ENCODE assay signal across 21 cellular contexts in genomic region chr11:5621580-5621979, GRCh38. TPM values are rescaled to one million over a fixed set of nuclear protein-coding genes. Genes with fewer than 3 reads are reported as not detected.
A peak's percentile ranks its signal among the peaks of the same experiment; 100 is the strongest.
DNase-seq lines count a peak whose midpoint lies in the region; ATAC-seq, FAIRE-seq and TF ChIP-seq lines count a peak whose summit lies in the region.
"Had no signal": no experiment of that assay in that cellular context is flagged by ENCODE, and none has a peak within 500 bp of the region (broad histone marks: within the 10 kb centered on the region; RNA-seq: fewer than 3 reads in every experiment).

No MANE protein-coding gene starts in this region.

- BruUV-seq in mammary epithelial cell (replicated peaks; lab: Mats Ljungman, UMichigan): no TSS peak

- H3F3A ChIP-seq in SK-N-SH (replicated peaks; ENCODE audit: insufficient read depth): peaks cover 16% of the 10 kb centered on the region

- no peak overlapping the region for H3K4me3 ChIP-seq in SK-N-SH (ENCODE audit: low read depth in 2 of 2, low read length in 1 of 2)
- no peak overlapping the region for H3K4me3 ChIP-seq in mammary epithelial cell (replicated peaks in 1 of 3; ENCODE audit: insufficient read depth in 1 of 3, low read depth in 2 of 3, low read length in 3 of 3)
- no peak overlapping the region for H3K4me3 ChIP-seq in mesodermal cell (ENCODE audit: extremely low read depth, insufficient read depth, low read length, poor library complexity, severe bottlenecking)
- no peak overlapping the region for H3K4me3 ChIP-seq in upper lobe of left lung
- H3K4me3 ChIP-seq in small intestine (ENCODE audit: low read depth in 1 of 2, low read length in 2 of 2): no peak overlapping the region
- H3K4me3 ChIP-seq: MG63 had no signal

- TF ChIP-seq POLR2A in upper lobe of left lung (IDR thresholded peaks at IDR 0.05): no peak

- H3K4me1 ChIP-seq in SK-N-SH (ENCODE audit: control insufficient read depth in 1 of 2, insufficient read depth in 2 of 2, low read depth in 1 of 2, low read length in 1 of 2): no peaks in the 10 kb centered on the region
- peaks cover 36% of the 10 kb centered on the region for H3K4me1 ChIP-seq in mammary epithelial cell (ENCODE audit: insufficient read depth, low read length)
- H3K4me1 ChIP-seq in mesodermal cell (ENCODE audit: control insufficient read depth, insufficient read depth, low read length, poor library complexity, severe bottlenecking): peaks cover 13% of the 10 kb centered on the region
- peaks cover 31 to 39% (median 34%) of the 10 kb centered on the region in 4 donors for H3K4me1 ChIP-seq in upper lobe of left lung
- H3K4me1 ChIP-seq in small intestine (ENCODE audit: control insufficient read depth in 2 of 2, insufficient read depth in 1 of 2, low read depth in 1 of 2, low read length in 1 of 2): peaks cover 8 to 11% of the 10 kb centered on the region in 2 donors

- CTCF ChIA-PET in SK-N-SH (lab: Yijun Ruan, JAX) (no interaction called here), mammary epithelial cell (lab: Charles Lee; ENCODE audit: low non-redundant PET) (no interaction called here)

- dilution Hi-C loops in mammary epithelial cell (cut with HindIII; ENCODE audit: low sequenced_read_pairs): no loop called here

- intact Hi-C loops in mammary epithelial cell (cut with micrococcal nuclease): loop anchor here (1.0 to 2.0 kb wide), 2 partner anchors 15 to 25 kb away; partner anchors contain the start of gene TRIM6

- no peak for TF ChIP-seq RAD21 in SK-N-SH (IDR thresholded peaks at IDR 0.05; ENCODE audit: low read length)

- no peaks in the 10 kb centered on the region for H3K79me2 ChIP-seq in SK-N-SH (ENCODE audit: insufficient read depth)
- H3K79me2 ChIP-seq in mammary epithelial cell (ENCODE audit: insufficient read depth, low read length): no peaks in the 10 kb centered on the region

- FAIRE-seq in small intestine (lab: Jason Lieb, UNC): no peak

- ATAC-seq in SK-N-SH treated with all-trans-retinoic acid at 6 μM for 48 hours (no peak), upper lobe of left lung (ENCODE audit: low FRiP score in 2 of 2) (no peak)
- ATAC-seq: activated CD4-positive, alpha-beta T cell treated with anti-CD3 and anti-CD28 coated beads for 36 hours; effector memory CD8-positive, alpha-beta T cell; stimulated activated naive CD8-positive, alpha-beta T cell treated with anti-CD3 and anti-CD28 coated beads, Interleukin-15, amount 100 ng/mL, for 72 hours had no signal

- H3K27me3 ChIP-seq in SK-N-SH (ENCODE audit: insufficient read depth): peaks cover 7% of the 10 kb centered on the region; the same call in 1 of the 2 replicates
- no peaks in the 10 kb centered on the region for H3K27me3 ChIP-seq in mammary epithelial cell (ENCODE audit: insufficient read depth, low read length)
- no peaks in the 10 kb centered on the region for H3K27me3 ChIP-seq in upper lobe of left lung
- H3K27me3 ChIP-seq in small intestine (ENCODE audit: control insufficient read depth in 2 of 2, insufficient read depth in 2 of 2, low read length in 2 of 2): no peaks in the 10 kb centered on the region
- H3K27me3 ChIP-seq: MG63, neutrophil had no signal

- POLR2A ChIA-PET in SK-N-SH (lab: Yijun Ruan, JAX): no interaction called here

- H2AFZ ChIP-seq in SK-N-SH (ENCODE audit: low read depth) (no peak overlapping the region), mammary epithelial cell (ENCODE audit: low read depth, low read length) (no peak overlapping the region)

- TF ChIP-seq EP300 in SK-N-SH (IDR thresholded peaks at IDR 0.05; ENCODE audit: borderline replicate concordance in 1 of 2, low read depth in 1 of 2, low read length in 1 of 2) (no peak), upper lobe of left lung (IDR thresholded peaks at IDR 0.05) (no peak)

- H3K9me3 ChIP-seq in SK-N-SH: no peaks in the 10 kb centered on the region
- H3K9me3 ChIP-seq in mammary epithelial cell (replicated peaks; ENCODE audit: insufficient read depth, low read length): no peaks in the 10 kb centered on the region
- no peaks in the 10 kb centered on the region for H3K9me3 ChIP-seq in mesodermal cell (ENCODE audit: control insufficient read depth, low read length)
- H3K9me3 ChIP-seq in upper lobe of left lung: no peaks in the 10 kb centered on the region
- H3K9me3 ChIP-seq in small intestine (ENCODE audit: control insufficient read depth, low read depth): no peaks in the 10 kb centered on the region
- H3K9me3 ChIP-seq: MG63, neutrophil had no signal

- DNase-seq in SK-N-SH (no peak), mammary epithelial cell (no peak), upper lobe of left lung (no peak), GM19238 (ENCODE audit: insufficient read length, low spot score) (no peak), small intestine (no peak), GM03348 (ENCODE audit: low spot score) (no peak)
- DNase-seq: activated CD4-positive, alpha-beta T cell treated with anti-CD3 and anti-CD28 coated beads for 36 hours; activated effector memory CD4-positive, alpha-beta T cell treated with Interleukin-2 at 50 U/mL for 16 hours; C1 segment of cervical spinal cord; DMS153; effector memory CD8-positive, alpha-beta T cell; hippocampal formation; NCI-H82; stimulated activated naive CD8-positive, alpha-beta T cell treated with anti-CD3 and anti-CD28 coated beads, Interleukin-15, amount 100 ng/mL, for 72 hours had no signal

- H3K9ac ChIP-seq in SK-N-SH (no peak overlapping the region), mammary epithelial cell (ENCODE audit: insufficient read depth, low read length) (no peak overlapping the region)

- in situ Hi-C loops in mammary epithelial cell (cut with MboI; ENCODE audit: low sequenced_read_pairs in 2 of 2): no loop called here

- H3K9me2 ChIP-seq in SK-N-SH: no peaks in the 10 kb centered on the region

- H4K20me1 ChIP-seq in SK-N-SH (ENCODE audit: insufficient read depth) (no peaks in the 10 kb centered on the region), mammary epithelial cell (ENCODE audit: insufficient read depth, low read length) (no peaks in the 10 kb centered on the region)

- peak overlapping the region in 1 of 2 experiments; percentile 77; a peak in 2 of 4 replicates for H3K27ac ChIP-seq in SK-N-SH (ENCODE audit: low read depth in 2 of 2, low read length in 1 of 2)
- H3K27ac ChIP-seq in mammary epithelial cell (ENCODE audit: insufficient read depth, low read depth, low read length): no peak overlapping the region
- peak overlapping the region; percentile 89 for H3K27ac ChIP-seq in mesodermal cell (ENCODE audit: low read depth, low read length, severe bottlenecking)
- peak overlapping the region; percentile 49 to 64 (median 58) for H3K27ac ChIP-seq in upper lobe of left lung
- H3K27ac ChIP-seq in small intestine (ENCODE audit: low read depth in 1 of 2, low read length in 1 of 2): no peak overlapping the region
- H3K27ac ChIP-seq: 22Rv1, neutrophil had no signal

- H3K36me3 ChIP-seq in SK-N-SH (replicated peaks in 1 of 2; ENCODE audit: control insufficient read depth in 1 of 2, insufficient read depth in 2 of 2, low read length in 1 of 2): no peaks in the 10 kb centered on the region
- no peaks in the 10 kb centered on the region for H3K36me3 ChIP-seq in mammary epithelial cell (ENCODE audit: insufficient read depth, low read length)
- H3K36me3 ChIP-seq in mesodermal cell (ENCODE audit: control insufficient read depth, insufficient read depth, low read length): no peaks in the 10 kb centered on the region
- H3K36me3 ChIP-seq in upper lobe of left lung: no peaks in the 10 kb centered on the region
- H3K36me3 ChIP-seq in small intestine (ENCODE audit: control insufficient read depth in 2 of 2, insufficient read depth in 2 of 2, low read length in 2 of 2): no peaks in the 10 kb centered on the region
- H3K36me3 ChIP-seq: MG63, neutrophil had no signal

- TF ChIP-seq CTCF in SK-N-SH (IDR thresholded peaks at IDR 0.05) (no peak), mammary epithelial cell (conservative IDR thresholded peaks at IDR 0.05 in 1 of 2, IDR thresholded peaks at IDR 0.05 in 1 of 2; ENCODE audit: extremely low read depth in 1 of 2, insufficient read depth in 1 of 2, low read depth in 1 of 2, low read length in 2 of 2) (no peak), upper lobe of left lung (IDR thresholded peaks at IDR 0.05) (no peak)

- H3K4me2 ChIP-seq in SK-N-SH (peak overlapping the region; percentile 63; the same call in 1 of the 2 replicates), mammary epithelial cell (ENCODE audit: insufficient read depth, low read depth, low read length) (peak overlapping the region; percentile 50)

TF ChIP-seq in SK-N-SH, 30 proteins besides CTCF, POLR2A, EP300 and RAD21 (continues in another document):
- no peak for TF ChIP-seq EZH2phosphoT487 (IDR thresholded peaks at IDR 0.05; ENCODE audit: borderline replicate concordance, low read depth)
- no peak for TF ChIP-seq FOSL2 (IDR thresholded peaks at IDR 0.05; ENCODE audit: borderline replicate concordance, low read depth)

TF ChIP-seq in SK-N-SH treated with all-trans-retinoic acid at 6 μM for 48 hours, 23 proteins besides CTCF, POLR2A, EP300 and RAD21 (continues in another document):
- TF ChIP-seq RARB (CRISPR knock-in tag; IDR thresholded peaks at IDR 0.05) (no peak), TCF4 (CRISPR knock-in tag; IDR thresholded peaks at IDR 0.05; ENCODE audit: borderline replicate concordance) (no peak)

RNA-seq across cellular contexts. Expression of gene TRIM34, which starts 3.2 kb away (rescaled TPM):
- polyA plus RNA-seq in SK-N-SH (2012; rRNA removed) (3.2 and 4.6 TPM in 2 replicates), mammary epithelial cell (5.6 TPM), small intestine (1 to 10 TPM; 4.1 to 8.1 (median 6.9) TPM)
- polyA plus RNA-seq in SK-N-SH (2012; cell fraction: cytosol; rRNA removed): 3.9 and 4.2 TPM in 2 replicates
- polyA plus RNA-seq in SK-N-SH (2012; cell fraction: nucleus; rRNA removed): 2.9 and 6.8 TPM in 2 replicates
- total RNA-seq in mammary epithelial cell (1 to 10 TPM; 2.4 to 5.7 TPM), upper lobe of left lung (10 to 100 TPM in 2 of 6 donors, 1 to 10 TPM in 4; 5.8 to 15.0 (median 8.4) TPM)
- polyA minus RNA-seq in mammary epithelial cell: not detected
- 2.5 TPM for polyA plus RNA-seq in mesodermal cell (2013, experiment 1 of 2)
- polyA plus RNA-seq in mesodermal cell (2013, experiment 2 of 2): 2.8 TPM

RNA-seq across cellular contexts. Expression of gene TRIM6, which starts 25.1 kb away (rescaled TPM):
- polyA plus RNA-seq in SK-N-SH (2012; rRNA removed) (0.46 and 0.94 TPM in 2 replicates), mammary epithelial cell (not detected), small intestine (1 to 10 TPM in 1 of 3 donors, under 1 TPM in 1, not detected in 1; 0.54 to 1.1 TPM)
- polyA plus RNA-seq in SK-N-SH (2012; cell fraction: cytosol; rRNA removed): 0.51 and 0.66 TPM in 2 replicates
- 0.54 and 0.77 TPM in 2 replicates for polyA plus RNA-seq in SK-N-SH (2012; cell fraction: nucleus; rRNA removed)
- total RNA-seq in mammary epithelial cell (1 to 10 TPM; 4.4 to 6.0 TPM), upper lobe of left lung (1 to 10 TPM; 1.0 to 8.8 (median 2.1) TPM)
- not detected for polyA minus RNA-seq in mammary epithelial cell
- polyA plus RNA-seq in mesodermal cell (2013, experiment 1 of 2): 13.8 TPM
- 15.2 TPM for polyA plus RNA-seq in mesodermal cell (2013, experiment 2 of 2)

RNA-seq across cellular contexts. Expression of gene OR52B6, which starts 40.9 kb away (rescaled TPM):
- polyA plus RNA-seq in SK-N-SH (2012; rRNA removed): not detected in 2 replicates
- not detected in 2 replicates for polyA plus RNA-seq in SK-N-SH (2012; cell fraction: cytosol; rRNA removed)
- not detected in 2 replicates for polyA plus RNA-seq in SK-N-SH (2012; cell fraction: nucleus; rRNA removed)
- total RNA-seq in mammary epithelial cell: not detected
- polyA plus RNA-seq in mammary epithelial cell: not detected
- polyA minus RNA-seq in mammary epithelial cell: not detected
- polyA plus RNA-seq in mesodermal cell (2013, experiment 1 of 2): not detected
- polyA plus RNA-seq in mesodermal cell (2013, experiment 2 of 2): not detected
- not detected for total RNA-seq in upper lobe of left lung
- not detected for polyA plus RNA-seq in small intestine
- total RNA-seq: activated CD4-positive, alpha-beta T cell treated with anti-CD3 and anti-CD28 coated beads for 36 hours; cerebellum; mononuclear cell had no signal

Comparison
In these comparisons a context has a peak if more than half of its experiments do, and no peak if none do; other contexts are left out.
1. H3K27ac ChIP-seq: peak in mesodermal cell (single experiment) and upper lobe of left lung (4 of 4); none in mammary epithelial cell (single experiment) and small intestine (0 of 2).